8 cellular contexts compared by ENCODE assay signal in genomic region chr2:45634223-45634622, GRCh38.
"Had no signal": no experiment of that assay in that cellular context is flagged by ENCODE, and none has a peak within 500 bp of the region (broad histone marks: within the 10 kb centered on the region; RNA-seq: fewer than 3 reads in every experiment).

No MANE protein-coding gene starts in this region.

- FAIRE-seq: HTR-8/SVneo had no signal

- ATAC-seq: HCT116 had no signal

- DNase-seq: GM23248, GOT3, H7, HFFc6, IMR-90, KBM-7 had no signal
